Comparison of ENCODE assay signal across 8 cellular contexts in genomic region chr5:75236322-75237316, GRCh38. TPM values are rescaled to one million over a fixed set of nuclear protein-coding genes. Genes with fewer than 3 reads are reported as not detected.
DNase-seq lines count a peak whose midpoint lies in the region; ATAC-seq and TF ChIP-seq lines count a peak whose summit lies in the region.

A gene with protein sequence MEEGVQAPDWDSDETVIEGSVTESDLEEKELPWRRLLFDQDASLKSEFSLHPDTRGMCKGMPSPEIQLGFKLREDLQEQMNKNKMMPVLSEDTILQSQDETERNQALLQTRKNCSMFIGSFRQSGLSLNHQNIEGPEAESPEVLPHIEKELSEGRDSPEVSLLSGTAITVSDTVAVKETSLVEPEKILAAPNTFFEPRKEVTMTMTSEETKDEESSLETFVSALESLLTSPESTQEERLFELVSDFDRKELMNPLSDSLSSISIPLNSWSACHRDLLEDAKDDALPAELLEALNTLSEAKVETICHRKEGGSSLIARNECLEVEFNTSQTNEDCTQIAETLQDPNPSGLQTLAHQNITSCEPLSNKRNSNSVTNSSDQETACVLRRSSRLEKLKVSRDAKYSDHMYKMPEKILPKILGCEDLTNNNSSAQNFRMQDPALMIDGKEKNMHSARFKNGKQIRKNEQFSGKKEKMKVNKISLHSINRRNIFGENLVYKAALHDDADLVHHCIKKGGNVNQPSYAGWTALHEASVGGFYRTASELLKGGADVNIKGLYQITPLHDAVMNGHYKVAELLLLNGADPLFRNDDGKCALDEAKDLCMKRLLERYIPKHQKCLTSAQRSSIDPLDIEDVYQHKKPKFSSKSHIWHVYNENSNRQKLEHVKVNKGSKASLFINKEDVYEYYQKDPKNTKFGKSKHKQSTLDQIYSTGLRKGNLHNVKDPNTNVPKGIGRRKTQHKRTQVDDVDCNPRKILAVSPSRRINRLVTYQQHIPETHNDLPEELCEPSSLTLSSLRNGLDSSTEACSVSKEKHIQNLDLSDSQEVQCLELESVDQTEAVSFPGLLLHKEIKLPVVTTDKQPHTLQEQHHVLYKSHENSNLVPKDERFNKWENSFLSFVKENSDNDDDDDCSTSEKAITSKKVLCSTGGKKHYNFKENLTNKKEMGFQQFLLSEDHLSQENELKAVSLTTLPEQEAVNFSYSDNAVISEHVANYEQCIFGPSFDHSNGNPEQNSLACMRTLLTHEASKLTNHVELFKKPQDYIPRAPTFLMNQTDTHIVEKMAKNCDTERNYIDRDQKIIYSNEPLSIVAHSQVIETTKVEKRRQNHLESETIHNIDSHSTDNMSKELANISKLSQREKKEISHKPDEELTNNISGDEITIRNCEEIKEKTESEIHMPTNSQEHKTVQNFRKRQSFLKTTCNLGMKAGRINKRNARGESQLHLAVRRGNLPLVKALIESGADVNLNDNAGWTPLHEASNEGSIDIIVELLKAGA (N-terminal part only) (minus strand): TSS chr5:75236878. CDS start chr5:75236686, 192 bp downstream.

- peak within 1 kb of the TSS; percentile 51 for H3K27ac Mint-ChIP-seq in nephron progenitor cell
- peak within 1 kb of the TSS; percentile 98 for H3K27ac Mint-ChIP-seq in stimulated activated naive CD8-positive, alpha-beta T cell treated with anti-CD3 and anti-CD28 coated beads, Interleukin-15, Interleukin-2, amounts not matched to agents 100 ng/mL and 50 ng/mL, for 24 hours

- DNase-seq in EH (ENCODE audit: low read depth), result peak; percentile 80
- peak; percentile 86 for DNase-seq in RKO (ENCODE audit: low spot score)
- peak; percentile 84 for DNase-seq in activated T-helper 9 cell treated with anti-CD3 and anti-CD28 coated beads, Interleukin-2, amount 50 U/mL, for 16 hours (ENCODE audit: low read depth)
- peak; percentile 68 for DNase-seq in fibroblast of the aortic adventitia (ENCODE audit: low read depth)
- DNase-seq in nephron progenitor cell, result peak; percentile 88

- H2AFZ ChIP-seq in KMS-11 (ENCODE audit: low read depth), result peak within 1 kb of the TSS; percentile 97

- no peaks in the 10 kb centered on the region for H3K27me3 ChIP-seq in KMS-11 (ENCODE audit: insufficient read depth, low read depth)

- H3K9ac ChIP-seq in KMS-11, result peak within 1 kb of the TSS; percentile 97

- peak; percentile 69 for TF ChIP-seq CTCF in KMS-11 (conservative IDR thresholded peaks at IDR 0.05; ENCODE audit: low read depth, low read length)
- TF ChIP-seq CTCF in fibroblast of the aortic adventitia (IDR thresholded peaks at IDR 0.05; ENCODE audit: insufficient read depth, low read length), result peak; percentile 44
- TF ChIP-seq CTCF in nephron progenitor cell (IDR thresholded peaks at IDR 0.05), result peak; percentile 58

- H3K4me1 ChIP-seq in KMS-11 (ENCODE audit: low read depth, poor library complexity, severe bottlenecking), result peaks cover 18% of the 10 kb centered on the region

- H3K4me2 ChIP-seq in KMS-11, result peak within 1 kb of the TSS; percentile 97

- H4K20me1 ChIP-seq in KMS-11 (ENCODE audit: insufficient read depth), result no peaks in the 10 kb centered on the region

- H3K36me3 Mint-ChIP-seq in nephron progenitor cell (ENCODE audit: low read depth), result no peaks in the 10 kb centered on the region
- H3K36me3 Mint-ChIP-seq in stimulated activated naive CD8-positive, alpha-beta T cell treated with anti-CD3 and anti-CD28 coated beads, Interleukin-15, Interleukin-2, amounts not matched to agents 100 ng/mL and 50 ng/mL, for 24 hours (ENCODE audit: low read depth), result no peaks in the 10 kb centered on the region

- no peaks in the 10 kb centered on the region for H3K27me3 Mint-ChIP-seq in nephron progenitor cell (ENCODE audit: low read depth, poor library complexity)
- no peaks in the 10 kb centered on the region for H3K27me3 Mint-ChIP-seq in stimulated activated naive CD8-positive, alpha-beta T cell treated with anti-CD3 and anti-CD28 coated beads, Interleukin-15, Interleukin-2, amounts not matched to agents 100 ng/mL and 50 ng/mL, for 24 hours

- peak within 1 kb of the TSS; percentile 87 for H3K27ac ChIP-seq in KMS-11

- H3K79me2 ChIP-seq in KMS-11 (ENCODE audit: insufficient read depth, low read depth), result no peaks in the 10 kb centered on the region

- peaks cover 17% of the 10 kb centered on the region for H3K4me1 Mint-ChIP-seq in nephron progenitor cell
- H3K4me1 Mint-ChIP-seq in stimulated activated naive CD8-positive, alpha-beta T cell treated with anti-CD3 and anti-CD28 coated beads, Interleukin-15, Interleukin-2, amounts not matched to agents 100 ng/mL and 50 ng/mL, for 24 hours (ENCODE audit: low read depth), result peaks cover 20% of the 10 kb centered on the region

- H3K9me3 Mint-ChIP-seq in nephron progenitor cell, result no peaks in the 10 kb centered on the region
- H3K9me3 Mint-ChIP-seq in stimulated activated naive CD8-positive, alpha-beta T cell treated with anti-CD3 and anti-CD28 coated beads, Interleukin-15, Interleukin-2, amounts not matched to agents 100 ng/mL and 50 ng/mL, for 24 hours, result no peaks in the 10 kb centered on the region

- peak within 1 kb of the TSS; percentile 90 for H3K4me3 Mint-ChIP-seq in nephron progenitor cell
- peak within 1 kb of the TSS; percentile 91 for H3K4me3 Mint-ChIP-seq in stimulated activated naive CD8-positive, alpha-beta T cell treated with anti-CD3 and anti-CD28 coated beads, Interleukin-15, Interleukin-2, amounts not matched to agents 100 ng/mL and 50 ng/mL, for 24 hours

- peak; percentile 99 for ATAC-seq in GM21737 (IDR thresholded peaks at IDR 0.05; ENCODE audit: unreplicated experiment)

- H3K4me3 ChIP-seq in KMS-11 (IDR thresholded peaks at IDR 0.05; ENCODE audit: insufficient read depth, low read depth, low read length) (peak within 1 kb of the TSS; percentile 47), fibroblast of the aortic adventitia (ENCODE audit: low read depth, low read length) (peak within 1 kb of the TSS; percentile 88)

- no peaks in the 10 kb centered on the region for H3K36me3 ChIP-seq in KMS-11 (ENCODE audit: insufficient read depth)

RNA-seq across cellular contexts. Expression of the gene that starts here (rescaled TPM):
- 0.16 and 0.18 TPM in 2 replicates for total RNA-seq in fibroblast of the aortic adventitia (ENCODE audit: low replicate concordance)

Comparison
In these comparisons a context has a peak if more than half of its experiments do, and no peak if none do; other contexts are left out.
1. Peak in every context shown above with its lines: DNase-seq, ATAC-seq, H3K4me3 ChIP-seq and H3K27ac ChIP-seq.
2. Peak in DNase-seq and H3K4me3 ChIP-seq in fibroblast of the aortic adventitia; RNA of the gene not detected or under 1 TPM.